ENCODE assay signal across 9 cellular contexts in genomic region chr7:110839866-110840265, GRCh38.
DNase-seq lines count a peak whose midpoint lies in the region; ATAC-seq lines count a peak whose summit lies in the region.
"Had no signal": no experiment of that assay in that cellular context is flagged by ENCODE, and none has a peak within 500 bp of the region (broad histone marks: within the 10 kb centered on the region; RNA-seq: fewer than 3 reads in every experiment).

No MANE protein-coding gene starts in this region.

- peak; percentile 50 for DNase-seq in H4 (ENCODE audit: low spot score)
- DNase-seq in NCI-H2171 (lab: John Stamatoyannopoulos, UW) = peak; percentile 90
- DNase-seq in cerebellum (ENCODE audit: low spot score) = peak; percentile 8
- DNase-seq in non-pigmented ciliary epithelial cell (ENCODE audit: low read depth) = peak; percentile 14
- no peak for DNase-seq in CD1c-positive myeloid dendritic cell (ENCODE audit: extremely low spot score)
- no peak for DNase-seq in GM19240 (ENCODE audit: insufficient read length, low spot score)
- DNase-seq in NCI-H1048 (lab: John Stamatoyannopoulos, UW) = no peak
- DNase-seq: left lung had no signal

- ATAC-seq in GM21529 (IDR thresholded peaks at IDR 0.05; ENCODE audit: unreplicated experiment) = no peak
- ATAC-seq: left lung had no signal

Comparison
In these comparisons a context has a peak if more than half of its experiments do, and no peak if none do; other contexts are left out.
1. DNase-seq: peak in H4 (single experiment), NCI-H2171 (single experiment), cerebellum (single experiment) and non-pigmented ciliary epithelial cell (single experiment); none in CD1c-positive myeloid dendritic cell (single experiment), GM19240 (single experiment) and NCI-H1048 (single experiment).